22 cellular contexts compared by ENCODE assay signal in the genomic region with DNA sequence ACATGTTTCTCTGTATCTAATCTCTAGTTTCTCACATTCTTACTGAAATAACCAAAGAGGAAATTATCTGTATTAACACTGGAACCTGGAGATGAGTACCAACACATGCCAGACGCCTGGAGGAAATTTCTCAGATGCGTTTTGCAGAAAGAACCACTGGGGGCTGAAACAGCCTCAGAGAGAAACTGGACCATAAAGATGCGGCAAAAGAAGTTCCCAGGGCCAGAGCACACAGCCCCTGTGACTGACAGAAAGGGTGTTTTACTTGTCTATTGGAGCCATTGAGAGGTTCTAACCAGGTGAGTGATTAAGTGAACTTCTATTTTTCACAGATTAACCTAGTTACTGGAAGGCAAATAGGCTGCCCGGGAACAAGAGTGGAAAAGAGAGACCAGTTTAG.
"Had no signal": no experiment of that assay in that cellular context is flagged by ENCODE, and none has a peak within 500 bp of the region (broad histone marks: within the 10 kb centered on the region; RNA-seq: fewer than 3 reads in every experiment).

No MANE protein-coding gene starts in this region.

- H3K4me2 ChIP-seq: PC-9 had no signal

- H3K36me3 ChIP-seq: MG63, Peyer's patch, SJCRH30 had no signal

- H3K9me3 ChIP-seq: Peyer's patch, SJCRH30 had no signal

- DNase-seq: KBM-7; MG63; NCI-H1092; NCI-H1105 treated with DMSO at 0.1 percent for 48 hours; NCI-H1417 treated with DMSO at 0.1 percent for 48 hours; NCI-H1694 treated with DMSO at 0.1 percent for 48 hours; NCI-H1930; NCI-H2081; NCI-H2107; NCI-H2227 treated with DMSO at 0.1 percent for 48 hours; NCI-H524; NCI-H526 treated with DMSO at 0.1 percent for 48 hours; NCI-H748 treated with DMSO at 0.1 percent for 48 hours; NK-92 treated with Interleukin-12 subunit alpha and Interleukin-12 subunit beta, amount 100 ng/mL, for 24 hours; OCI-M1; PC-9; Peyer's patch; SHP77 treated with DMSO at 0.1 percent for 48 hours; SJCRH30 had no signal

- H3K27me3 ChIP-seq: MG63, Peyer's patch had no signal

- ATAC-seq: Right ventricle myocardium inferior, SK-N-SH treated with all-trans-retinoic acid at 6 μM for 48 hours had no signal

- H2AFZ ChIP-seq: PC-9 had no signal

- H3K4me1 ChIP-seq: Peyer's patch, SJCRH30 had no signal

- H3K4me3 ChIP-seq: MG63, PC-9, Peyer's patch, SJCRH30 had no signal

- H3K27ac ChIP-seq: HL-60, PC-9, Peyer's patch, SJCRH30 had no signal
